In genomic region chr9:136864996-136865767, GRCh38 we compare ENCODE assay signal across 8 cellular contexts.
DNase-seq lines count a peak whose midpoint lies in the region; ATAC-seq lines count a peak whose summit lies in the region.

No MANE protein-coding gene starts in this region.

- no peaks in the 10 kb centered on the region for H3K27me3 Mint-ChIP-seq in activated naive CD4-positive, alpha-beta T cell treated with anti-CD3 and anti-CD28 coated beads, Interleukin-2, amount 50 U/mL, for 24 hours
- no peaks in the 10 kb centered on the region for H3K27me3 Mint-ChIP-seq in stimulated activated naive B cell treated with anti-CD40 and anti-IgM and Interleukin-4, amounts not matched to agents 10 μg/mL and 1 μg/mL and 100 μg/mL, for 72 hours

- H3K4me1 ChIP-seq in HUES48 (ENCODE audit: control insufficient read depth, insufficient read depth, low read length), result 0 out of 2 replicates have a peak, but pooled peaks cover 5% of the 10 kb centered on the region
- no peaks in the 10 kb centered on the region for H3K4me1 ChIP-seq in iPS-15b (ENCODE audit: control insufficient read depth, insufficient read depth, low read length)

- H3K27ac Mint-ChIP-seq in activated naive CD4-positive, alpha-beta T cell treated with anti-CD3 and anti-CD28 coated beads, Interleukin-2, amount 50 U/mL, for 24 hours, result peak overlapping the region; percentile 65
- H3K27ac Mint-ChIP-seq in stimulated activated naive B cell treated with anti-CD40 and anti-IgM and Interleukin-4, amounts not matched to agents 10 μg/mL and 1 μg/mL and 100 μg/mL, for 72 hours, result peak overlapping the region; percentile 96

- H3K36me3 ChIP-seq in HUES48 (ENCODE audit: control insufficient read depth, insufficient read depth, low read length), result peaks cover 41% of the 10 kb centered on the region
- peaks cover 37% of the 10 kb centered on the region for H3K36me3 ChIP-seq in iPS-15b (ENCODE audit: control insufficient read depth, insufficient read depth, low read length)

- no peaks in the 10 kb centered on the region for H3K27me3 ChIP-seq in HUES48 (ENCODE audit: control insufficient read depth, insufficient read depth, low read length)
- H3K27me3 ChIP-seq in iPS-15b (ENCODE audit: control insufficient read depth, insufficient read depth, low read length), result no peaks in the 10 kb centered on the region

- H3K9me3 ChIP-seq in HUES48 (ENCODE audit: control insufficient read depth, insufficient read depth, low read length) (peaks cover 12% of the 10 kb centered on the region), iPS-15b (ENCODE audit: control insufficient read depth, insufficient read depth, low read length) (no peaks in the 10 kb centered on the region)

- H3K4me1 Mint-ChIP-seq in activated naive CD4-positive, alpha-beta T cell treated with anti-CD3 and anti-CD28 coated beads, Interleukin-2, amount 50 U/mL, for 24 hours, result peaks cover 13% of the 10 kb centered on the region
- peaks cover 10 to 38% of the 10 kb centered on the region in 2 donors for H3K4me1 Mint-ChIP-seq in stimulated activated naive B cell treated with anti-CD40 and anti-IgM and Interleukin-4, amounts not matched to agents 10 μg/mL and 1 μg/mL and 100 μg/mL, for 72 hours

- H3K9me3 Mint-ChIP-seq in activated naive CD4-positive, alpha-beta T cell treated with anti-CD3 and anti-CD28 coated beads, Interleukin-2, amount 50 U/mL, for 24 hours, result no peaks in the 10 kb centered on the region
- no peaks in the 10 kb centered on the region for H3K9me3 Mint-ChIP-seq in stimulated activated naive B cell treated with anti-CD40 and anti-IgM and Interleukin-4, amounts not matched to agents 10 μg/mL and 1 μg/mL and 100 μg/mL, for 72 hours

- no peak overlapping the region for H3K27ac ChIP-seq in HUES48 (ENCODE audit: low read depth, low read length)

- no peak for DNase-seq in stimulated activated naive B cell treated with anti-CD40 and anti-IgM and Interleukin-4, amounts not matched to agents 10 μg/mL and 1 μg/mL and 100 μg/mL, for 72 hours
- DNase-seq in KG1 (lab: John Stamatoyannopoulos, UW) (no peak), NCI-H1092 (lab: John Stamatoyannopoulos, UW) (no peak), hypothalamus (lab: John Stamatoyannopoulos, UW) (no peak)

- H3K4me3 ChIP-seq in HUES48 (ENCODE audit: low read depth, low read length), result peak overlapping the region; percentile 79
- H3K4me3 ChIP-seq in iPS-15b (ENCODE audit: low read depth, low read length), result peak overlapping the region; percentile 54

- H3K9ac ChIP-seq in HUES48 (ENCODE audit: low read depth, low read length) (no peak overlapping the region), iPS-15b (ENCODE audit: low read depth, low read length) (peak overlapping the region; percentile 54)

- peaks cover 1% of the 10 kb centered on the region for H3K36me3 Mint-ChIP-seq in activated naive CD4-positive, alpha-beta T cell treated with anti-CD3 and anti-CD28 coated beads, Interleukin-2, amount 50 U/mL, for 24 hours
- H3K36me3 Mint-ChIP-seq in stimulated activated naive B cell treated with anti-CD40 and anti-IgM and Interleukin-4, amounts not matched to agents 10 μg/mL and 1 μg/mL and 100 μg/mL, for 72 hours, result peaks cover 12 to 20% of the 10 kb centered on the region in 2 donors

- H3K4me3 Mint-ChIP-seq in activated naive CD4-positive, alpha-beta T cell treated with anti-CD3 and anti-CD28 coated beads, Interleukin-2, amount 50 U/mL, for 24 hours, result peak overlapping the region; percentile 84
- H3K4me3 Mint-ChIP-seq in stimulated activated naive B cell treated with anti-CD40 and anti-IgM and Interleukin-4, amounts not matched to agents 10 μg/mL and 1 μg/mL and 100 μg/mL, for 72 hours, result peak overlapping the region; percentile 93

- ATAC-seq in stimulated activated naive B cell treated with anti-CD40 and anti-IgM and Interleukin-4, amounts not matched to agents 10 μg/mL and 1 μg/mL and 100 μg/mL, for 72 hours (replicated peaks), result no peak
- no peak for ATAC-seq in HG03175 (IDR thresholded peaks at IDR 0.05; ENCODE audit: unreplicated experiment)
